Comparison of ENCODE assay signal across 8 cellular contexts in the genomic region with DNA sequence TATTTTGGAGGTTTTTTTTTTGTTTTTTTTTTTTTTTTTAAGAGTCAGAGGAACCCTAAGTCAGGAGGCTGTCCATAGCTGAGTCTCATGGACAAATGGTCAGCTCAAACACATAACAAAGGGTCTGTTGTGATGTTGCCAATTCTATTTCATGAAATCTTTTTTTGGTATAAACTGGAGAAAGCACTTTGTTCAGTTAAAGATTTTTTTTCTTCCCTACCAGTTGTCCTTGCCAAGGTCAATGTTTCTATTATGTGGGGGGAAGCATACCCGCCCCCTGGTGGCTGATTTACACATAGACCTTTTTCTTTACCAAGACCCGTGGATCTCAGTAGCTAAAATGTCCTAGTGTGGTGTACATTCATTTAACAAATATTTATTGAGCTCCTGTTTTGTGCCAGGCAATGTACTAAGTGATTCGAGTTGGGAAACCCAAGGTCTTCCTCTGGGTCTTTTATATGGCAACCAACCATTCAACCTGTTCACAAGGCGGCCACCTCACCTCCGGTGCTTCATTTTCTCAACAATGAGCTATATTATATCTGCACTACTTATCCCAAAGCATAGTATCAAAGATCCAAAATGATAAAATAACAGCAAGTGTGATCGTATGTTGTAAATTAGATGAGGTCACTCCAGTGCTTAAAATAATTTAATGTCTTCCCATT.
A peak's percentile ranks its signal among the peaks of the same experiment; 100 is the strongest.
DNase-seq lines count a peak whose midpoint lies in the region; ATAC-seq, FAIRE-seq and TF ChIP-seq lines count a peak whose summit lies in the region.

No MANE protein-coding gene starts in this region.

- H3K9me3 ChIP-seq in keratinocyte (ENCODE audit: control insufficient read depth, low read depth, low read length), result no peaks in the 10 kb centered on the region

- peaks cover 5% of the 10 kb centered on the region for H3K27me3 Mint-ChIP-seq in activated T-cell treated with anti-CD3 and anti-CD28 coated beads, Interleukin-2, amount 50 U/mL, for 24 hours

- H3K4me3 Mint-ChIP-seq in activated T-cell treated with anti-CD3 and anti-CD28 coated beads, Interleukin-2, amount 50 U/mL, for 24 hours, result no peak overlapping the region

- H3K4me1 ChIP-seq in keratinocyte (ENCODE audit: control insufficient read depth, extremely low read depth, insufficient read depth, low read length), result no peaks in the 10 kb centered on the region

- no peak overlapping the region for H2AFZ ChIP-seq in keratinocyte (ENCODE audit: control insufficient read depth, low read length)

- no peaks in the 10 kb centered on the region for H3K9me3 Mint-ChIP-seq in activated T-cell treated with anti-CD3 and anti-CD28 coated beads, Interleukin-2, amount 50 U/mL, for 24 hours

- H3K36me3 ChIP-seq in H7 (replicated peaks; ENCODE audit: control insufficient read depth, insufficient read depth, low read length), result no peaks in the 10 kb centered on the region
- no peaks in the 10 kb centered on the region for H3K36me3 ChIP-seq in keratinocyte (ENCODE audit: control insufficient read depth in 2 of 2, extremely low read depth in 1 of 2, insufficient read depth in 2 of 2, low read length in 2 of 2)

- H4K20me1 ChIP-seq in keratinocyte (ENCODE audit: control insufficient read depth, extremely low read depth, insufficient read depth, low read length), result no peaks in the 10 kb centered on the region

- dilution Hi-C loops in keratinocyte (cut with MboI; ENCODE audit: extremely low pct_ligation_motif_present, low sequenced_read_pairs), result no loop called here

- DNase-seq in activated T-cell treated with anti-CD3 and anti-CD28 coated beads, Interleukin-2, amount 50 U/mL, for 48 hours, result peak; percentile 29 to 32
- DNase-seq in activated T-cell treated with anti-CD3 and anti-CD28 coated beads, Interleukin-2, amount 50 U/mL, for 24 hours, result no peak
- DNase-seq in H7, result peak; percentile 38
- peak; percentile 0 for DNase-seq in NCI-H526 treated with DMSO at 0.1 percent for 48 hours (lab: John Stamatoyannopoulos, UW)
- peak; percentile 77 for DNase-seq in astrocyte of the hippocampus (ENCODE audit: low read depth, low spot score)
- no peak for DNase-seq in keratinocyte (ENCODE audit: low read depth, low spot score)
- DNase-seq in stimulated activated naive CD8-positive, alpha-beta T cell treated with anti-CD3 and anti-CD28 coated beads, Interleukin-15, Interleukin-2, amounts not matched to agents 100 U/mL and 50 U/mL, for 24 hours, result peak; percentile 26

- H3K36me3 Mint-ChIP-seq in activated T-cell treated with anti-CD3 and anti-CD28 coated beads, Interleukin-2, amount 50 U/mL, for 24 hours (ENCODE audit: low read depth), result no peaks in the 10 kb centered on the region

- no peak overlapping the region for H3K27ac ChIP-seq in keratinocyte (ENCODE audit: control insufficient read depth, insufficient read depth, low read length)

- no peaks in the 10 kb centered on the region for H3K9me1 ChIP-seq in keratinocyte (ENCODE audit: control insufficient read depth, extremely low read depth, insufficient read depth, low read length)

- no peaks in the 10 kb centered on the region for H3K4me1 Mint-ChIP-seq in activated T-cell treated with anti-CD3 and anti-CD28 coated beads, Interleukin-2, amount 50 U/mL, for 24 hours (ENCODE audit: low read depth)

- no peak for FAIRE-seq in keratinocyte (lab: Jason Lieb, UNC)

- no peak overlapping the region for H3K4me3 ChIP-seq in H7 (ENCODE audit: insufficient read depth, low read depth, low read length)
- H3K4me3 ChIP-seq in keratinocyte (ENCODE audit: control insufficient read depth in 2 of 3, extremely low read depth in 1 of 3, insufficient read depth in 2 of 3, low read depth in 1 of 3, low read length in 3 of 3), result no peak overlapping the region

- H3K79me2 ChIP-seq in keratinocyte (ENCODE audit: control insufficient read depth, insufficient read depth, low read length), result no peaks in the 10 kb centered on the region

- peak; percentile 43 for ATAC-seq in stimulated activated naive CD8-positive, alpha-beta T cell treated with anti-CD3 and anti-CD28 coated beads, Interleukin-15, Interleukin-2, amounts not matched to agents 100 U/mL and 50 U/mL, for 24 hours
- ATAC-seq in GM19463 (IDR thresholded peaks at IDR 0.05; ENCODE audit: unreplicated experiment), result no peak

- H3K27ac Mint-ChIP-seq in activated T-cell treated with anti-CD3 and anti-CD28 coated beads, Interleukin-2, amount 50 U/mL, for 24 hours, result no peak overlapping the region

- H3K27me3 ChIP-seq in H7 (ENCODE audit: control insufficient read depth, insufficient read depth, low read length) (no peaks in the 10 kb centered on the region), keratinocyte (ENCODE audit: control insufficient read depth, extremely low read depth, insufficient read depth, low read length) (no peaks in the 10 kb centered on the region)

- peak; percentile 35 to 52 (median 45) for TF ChIP-seq CTCF in keratinocyte (optimal IDR thresholded peaks at IDR 0.05 in 1 of 3, IDR thresholded peaks at IDR 0.05 in 1 of 3, conservative IDR thresholded peaks at IDR 0.05 in 1 of 3; ENCODE audit: extremely low read depth in 1 of 3, insufficient read depth in 2 of 3, low read length in 3 of 3)

- no peak overlapping the region for H3K9ac ChIP-seq in keratinocyte (ENCODE audit: control insufficient read depth, extremely low read depth, insufficient read depth, low read length)

- H3K4me2 ChIP-seq in keratinocyte (ENCODE audit: control insufficient read depth, extremely low read depth, insufficient read depth, low read depth, low read length), result no peak overlapping the region

Comparison
In these comparisons a context has a peak if more than half of its experiments do, and no peak if none do; other contexts are left out.
1. DNase-seq: peak in activated T-cell treated with anti-CD3 and anti-CD28 coated beads, Interleukin-2, amount 50 U/mL, for 48 hours (2 of 2), H7 (single experiment), NCI-H526 treated with DMSO at 0.1 percent for 48 hours (single experiment), astrocyte of the hippocampus (single experiment) and stimulated activated naive CD8-positive, alpha-beta T cell treated with anti-CD3 and anti-CD28 coated beads, Interleukin-15, Interleukin-2, amounts not matched to agents 100 U/mL and 50 U/mL, for 24 hours (single experiment); none in activated T-cell treated with anti-CD3 and anti-CD28 coated beads, Interleukin-2, amount 50 U/mL, for 24 hours (single experiment) and keratinocyte (single experiment).